ENCODE assay signal across 8 cellular contexts in the genomic region with DNA sequence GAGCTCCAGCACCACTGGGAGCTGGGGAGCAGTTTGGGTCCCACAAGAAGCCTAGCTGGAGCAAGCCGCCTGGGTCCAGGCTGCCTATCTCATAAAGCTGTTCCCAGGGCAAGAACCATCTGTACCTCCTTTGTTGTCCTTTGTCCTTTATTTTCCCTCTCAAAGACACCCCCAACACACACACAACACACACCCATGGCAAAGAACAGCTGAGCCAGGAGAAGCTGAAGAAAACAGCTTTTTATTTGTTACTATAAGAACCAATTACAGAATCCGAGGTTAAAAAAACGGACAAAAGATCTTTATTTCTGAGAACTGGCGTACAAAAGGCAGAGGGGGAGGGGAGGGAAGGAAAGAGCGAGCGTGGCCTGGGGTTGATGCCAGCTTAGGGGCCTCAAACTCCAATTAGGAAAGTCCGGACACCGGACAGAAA. TPM values are rescaled to one million over a fixed set of nuclear protein-coding genes. Genes with fewer than 3 reads are reported as not detected.
A peak's percentile ranks its signal among the peaks of the same experiment; 100 is the strongest.
DNase-seq lines count a peak whose midpoint lies in the region; ATAC-seq lines count a peak whose summit lies in the region.

No MANE protein-coding gene starts in this region.

- peak overlapping the region; percentile 82 for H3K27ac Mint-ChIP-seq in stimulated activated naive CD8-positive, alpha-beta T cell treated with anti-CD3 and anti-CD28 coated beads, Interleukin-15, Interleukin-2, amounts not matched to agents 100 ng/mL and 50 ng/mL, for 24 hours
- H3K27ac Mint-ChIP-seq in naive thymus-derived CD8-positive, alpha-beta T cell: peak overlapping the region; percentile 25 to 99 (median 97)

- H3K36me3 Mint-ChIP-seq in stimulated activated naive CD8-positive, alpha-beta T cell treated with anti-CD3 and anti-CD28 coated beads, Interleukin-15, Interleukin-2, amounts not matched to agents 100 ng/mL and 50 ng/mL, for 24 hours (ENCODE audit: low read depth): peaks cover 64% of the 10 kb centered on the region
- H3K36me3 Mint-ChIP-seq in naive thymus-derived CD8-positive, alpha-beta T cell: peaks cover 4 to 58% (median 24%) of the 10 kb centered on the region in 3 donors

- H3K4me3 Mint-ChIP-seq in stimulated activated naive CD8-positive, alpha-beta T cell treated with anti-CD3 and anti-CD28 coated beads, Interleukin-15, Interleukin-2, amounts not matched to agents 100 ng/mL and 50 ng/mL, for 24 hours: peak overlapping the region; percentile 96
- peak overlapping the region in 7 of 10 donors; percentile 7 to 96 (median 85) for H3K4me3 Mint-ChIP-seq in naive thymus-derived CD8-positive, alpha-beta T cell

- DNase-seq in stimulated activated naive CD8-positive, alpha-beta T cell treated with anti-CD3 and anti-CD28 coated beads, Interleukin-15, Interleukin-2, amounts not matched to agents 100 U/mL and 50 U/mL, for 24 hours: no peak
- DNase-seq in caudate nucleus (lab: John Stamatoyannopoulos, UW): peak in 44 of 61 donors; percentile 11 to 83 (median 52)
- no peak for DNase-seq in naive thymus-derived CD8-positive, alpha-beta T cell

- no peaks in the 10 kb centered on the region for H3K9me3 Mint-ChIP-seq in stimulated activated naive CD8-positive, alpha-beta T cell treated with anti-CD3 and anti-CD28 coated beads, Interleukin-15, Interleukin-2, amounts not matched to agents 100 ng/mL and 50 ng/mL, for 24 hours
- no peaks in the 10 kb centered on the region for H3K9me3 Mint-ChIP-seq in naive thymus-derived CD8-positive, alpha-beta T cell

- H3K4me1 Mint-ChIP-seq in stimulated activated naive CD8-positive, alpha-beta T cell treated with anti-CD3 and anti-CD28 coated beads, Interleukin-15, Interleukin-2, amounts not matched to agents 100 ng/mL and 50 ng/mL, for 24 hours (ENCODE audit: low read depth): peaks cover 62% of the 10 kb centered on the region
- H3K4me1 Mint-ChIP-seq in naive thymus-derived CD8-positive, alpha-beta T cell: peaks cover 19 to 66% (median 60%) of the 10 kb centered on the region in 4 donors

- H3K27me3 Mint-ChIP-seq in stimulated activated naive CD8-positive, alpha-beta T cell treated with anti-CD3 and anti-CD28 coated beads, Interleukin-15, Interleukin-2, amounts not matched to agents 100 ng/mL and 50 ng/mL, for 24 hours: no peaks in the 10 kb centered on the region
- peaks cover 0 to 3% (median 0%) of the 10 kb centered on the region in 5 donors for H3K27me3 Mint-ChIP-seq in naive thymus-derived CD8-positive, alpha-beta T cell

- ATAC-seq in stimulated activated naive CD8-positive, alpha-beta T cell treated with anti-CD3 and anti-CD28 coated beads, Interleukin-15, Interleukin-2, amounts not matched to agents 100 U/mL and 50 U/mL, for 24 hours: no peak
- no peak for ATAC-seq in naive thymus-derived CD8-positive, alpha-beta T cell
- ATAC-seq in HG02852 (IDR thresholded peaks at IDR 0.05; ENCODE audit: unreplicated experiment): no peak
- no peak for ATAC-seq in GM18868 (IDR thresholded peaks at IDR 0.05; ENCODE audit: unreplicated experiment)
- ATAC-seq in HG02884 (IDR thresholded peaks at IDR 0.05; ENCODE audit: unreplicated experiment): no peak
- no peak for ATAC-seq in HG02840 (IDR thresholded peaks at IDR 0.05; ENCODE audit: low FRiP score, unreplicated experiment)

- peak overlapping the region; percentile 97 for H3K27ac ChIP-seq in caudate nucleus (ENCODE audit: low read depth, low read length)

- POLR2A ChIA-PET in naive thymus-derived CD8-positive, alpha-beta T cell (lab: Charles Lee): interaction anchor here (0.6 to 8.1 kb wide), 22 partner anchors 10 to 263 kb away, joined by 3 to 251 read pairs (median 37); partner anchors contain the start of genes B3GAT3, BSCL2, C11orf98 and CSKMT

RNA-seq across cellular contexts. Expression of gene TUT1, which starts 1.7 kb away (rescaled TPM):
- total RNA-seq in naive thymus-derived CD8-positive, alpha-beta T cell: 10 to 100 TPM; 46.4 to 50.9 TPM
- 10 to 100 TPM; 12.8 to 24.4 (median 16.9) TPM for polyA plus RNA-seq in naive thymus-derived CD8-positive, alpha-beta T cell

RNA-seq across cellular contexts. Expression of gene MTA2, which starts 8.7 kb away (rescaled TPM):
- total RNA-seq in naive thymus-derived CD8-positive, alpha-beta T cell: 100 to 1,000 TPM; 170 to 178 TPM
- 10 to 100 TPM; 15.8 to 32.6 (median 21.5) TPM for polyA plus RNA-seq in naive thymus-derived CD8-positive, alpha-beta T cell

RNA-seq across cellular contexts. Expression of gene EEF1G, which starts 19.3 kb away (rescaled TPM):
- total RNA-seq in naive thymus-derived CD8-positive, alpha-beta T cell: 1,000 to 10,000 TPM; 2,038 to 2,092 TPM
- 1,000 to 10,000 TPM; 1,637 to 2,152 (median 1,960) TPM for polyA plus RNA-seq in naive thymus-derived CD8-positive, alpha-beta T cell

RNA-seq across cellular contexts. Expression of gene EML3, which starts 19.6 kb away (rescaled TPM):
- 100 to 1,000 TPM; 251 to 255 TPM for total RNA-seq in naive thymus-derived CD8-positive, alpha-beta T cell
- polyA plus RNA-seq in naive thymus-derived CD8-positive, alpha-beta T cell: 10 to 100 TPM; 14.8 to 23.7 (median 15.7) TPM

RNA-seq across cellular contexts. Expression of gene ROM1, which starts 20.1 kb away (rescaled TPM):
- 1 to 10 TPM; 5.4 to 6.1 TPM for total RNA-seq in naive thymus-derived CD8-positive, alpha-beta T cell
- polyA plus RNA-seq in naive thymus-derived CD8-positive, alpha-beta T cell: 1 to 10 TPM in 2 of 3 donors, under 1 TPM in 1; 0.82 to 1.9 (median 1.8) TPM

Comparison
In these comparisons a context has a peak if more than half of its experiments do, and no peak if none do; other contexts are left out.
1. DNase-seq: peak in caudate nucleus (44 of 61); none in stimulated activated naive CD8-positive, alpha-beta T cell treated with anti-CD3 and anti-CD28 coated beads, Interleukin-15, Interleukin-2, amounts not matched to agents 100 U/mL and 50 U/mL, for 24 hours (single experiment) and naive thymus-derived CD8-positive, alpha-beta T cell (0 of 10).